25 cellular contexts compared by ENCODE assay signal in the genomic region with DNA sequence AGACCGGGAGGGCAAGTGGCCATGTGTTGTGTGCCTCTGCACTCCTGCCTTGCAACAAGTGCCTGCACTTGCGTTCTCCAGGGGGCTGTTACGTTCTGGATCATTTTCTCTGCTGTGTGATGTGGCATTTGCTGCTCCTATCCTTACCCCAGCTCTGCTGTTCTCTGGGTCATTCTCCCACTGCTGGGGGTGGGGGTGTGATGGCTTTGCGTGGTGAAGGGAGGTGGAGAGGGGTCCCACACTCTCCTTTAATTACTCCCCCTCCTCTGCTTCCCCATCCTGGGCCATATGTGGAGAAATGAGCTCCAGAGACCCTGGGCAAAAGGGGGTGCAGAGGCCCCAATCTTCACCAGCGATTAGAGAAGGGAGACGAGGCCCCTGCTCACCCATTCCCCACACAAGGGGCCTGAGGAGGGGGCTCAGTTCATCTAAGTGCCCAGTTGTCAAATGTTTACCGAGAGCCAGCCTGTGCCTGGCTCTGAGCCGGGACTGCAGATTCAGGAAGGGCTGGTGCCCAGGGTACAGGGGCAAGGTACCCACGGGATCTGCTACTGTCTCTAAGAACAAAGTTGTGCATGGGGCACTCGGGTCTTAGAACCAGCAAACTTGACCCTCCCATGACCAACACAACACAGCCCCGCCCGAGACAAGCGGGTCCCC.
DNase-seq lines count a peak whose midpoint lies in the region; ATAC-seq and TF ChIP-seq lines count a peak whose summit lies in the region.
"Had no signal": no experiment of that assay in that cellular context is flagged by ENCODE, and none has a peak within 500 bp of the region (broad histone marks: within the 10 kb centered on the region; RNA-seq: fewer than 3 reads in every experiment).

No MANE protein-coding gene starts in this region.

- peak; percentile 32 for DNase-seq in DMS79 treated with DMSO at 0.1 percent for 48 hours (lab: John Stamatoyannopoulos, UW)
- DNase-seq in DMS79 (lab: John Stamatoyannopoulos, UW) = no peak
- DNase-seq in ecto neural progenitor cell (ENCODE audit: low spot score) = peak; percentile 29
- no peak for DNase-seq in neural progenitor cell (ENCODE audit: low spot score)
- no peak for DNase-seq in activated naive CD4-positive, alpha-beta T cell treated with anti-CD3 and anti-CD28 coated beads, Interleukin-2, amount 50 U/mL, for 72 hours (ENCODE audit: low spot score in 2 of 2)
- no peak for DNase-seq in kidney tubule cell (ENCODE audit: low spot score)
- DNase-seq: Calu3; CD8-positive, alpha-beta memory T cell; GF-D8; H7; HFFc6; NCI-H187; NCI-H2107; NCI-H2227 treated with DMSO at 0.1 percent for 48 hours; NCI-H510A; NCI-H748 treated with DMSO at 0.1 percent for 48 hours; Right ventricle myocardium superior had no signal

- no peaks in the 10 kb centered on the region for H3K36me3 Mint-ChIP-seq in neural progenitor cell
- no peaks in the 10 kb centered on the region for H3K36me3 Mint-ChIP-seq in activated naive CD4-positive, alpha-beta T cell treated with anti-CD3 and anti-CD28 coated beads, Interleukin-2, amount 50 U/mL, for 72 hours
- H3K36me3 Mint-ChIP-seq: CD8-positive, alpha-beta memory T cell had no signal

- H3K4me3 Mint-ChIP-seq in neural progenitor cell = no peak overlapping the region
- H3K4me3 Mint-ChIP-seq: CD8-positive, alpha-beta memory T cell; HFFc6 had no signal

- H3K4me2 ChIP-seq in BLaER1 treated with 17β-estradiol and CSF1 and Interleukin-3, amounts not matched to agents 10 nM and 100 nM = peak overlapping the region; percentile 9 to 73 (median 42); a peak in 19 of 22 replicates
- H3K4me2 ChIP-seq in neural progenitor cell = no peak overlapping the region

- no peak overlapping the region for H3K27ac Mint-ChIP-seq in neural progenitor cell
- no peak overlapping the region for H3K27ac Mint-ChIP-seq in activated naive CD4-positive, alpha-beta T cell treated with anti-CD3 and anti-CD28 coated beads, Interleukin-2, amount 50 U/mL, for 72 hours
- H3K27ac Mint-ChIP-seq: HFFc6 had no signal

- H2AFZ ChIP-seq in neural progenitor cell (replicated peaks) = peak overlapping the region; percentile 34

- H3K9ac ChIP-seq in BLaER1 treated with 17β-estradiol and CSF1 and Interleukin-3, amounts not matched to agents 10 nM and 100 nM = no peak overlapping the region
- H3K9ac ChIP-seq in neural progenitor cell = no peak overlapping the region

- H3K36me3 ChIP-seq in BLaER1 treated with 17β-estradiol and CSF1 and Interleukin-3, amounts not matched to agents 10 nM and 100 nM = no peaks in the 10 kb centered on the region
- H3K36me3 ChIP-seq in neural progenitor cell = no peaks in the 10 kb centered on the region
- H3K36me3 ChIP-seq: MG63 had no signal

- H3K4me1 ChIP-seq in BLaER1 treated with 17β-estradiol and CSF1 and Interleukin-3, amounts not matched to agents 10 nM and 100 nM = peaks cover 16 to 31% (median 21%) of the 10 kb centered on the region in 10 experiments
- H3K4me1 ChIP-seq in neural progenitor cell = no peaks in the 10 kb centered on the region

- TF ChIP-seq CTCF in neural progenitor cell (IDR thresholded peaks at IDR 0.05) = no peak

- peaks cover 0 to 5% (median 0%) of the 10 kb centered on the region in 11 experiments; a peak in 2 of 22 replicates for H3K9me3 ChIP-seq in BLaER1 treated with 17β-estradiol and CSF1 and Interleukin-3, amounts not matched to agents 10 nM and 100 nM (replicated peaks in 1 of 11)
- no peaks in the 10 kb centered on the region for H3K9me3 ChIP-seq in neural progenitor cell (ENCODE audit: low read depth)

- H3K27me3 Mint-ChIP-seq in neural progenitor cell (ENCODE audit: insufficient read depth, low read depth) = peaks cover 6% of the 10 kb centered on the region

- H3K4me3 ChIP-seq in BLaER1 treated with 17β-estradiol and CSF1 and Interleukin-3, amounts not matched to agents 10 nM and 100 nM = no peak overlapping the region
- H3K4me3 ChIP-seq in neural progenitor cell = no peak overlapping the region
- H3K4me3 ChIP-seq: K562, MG63 had no signal

- no peaks in the 10 kb centered on the region; a peak in 1 of 22 replicates for H3K27me3 ChIP-seq in BLaER1 treated with 17β-estradiol and CSF1 and Interleukin-3, amounts not matched to agents 10 nM and 100 nM
- H3K27me3 ChIP-seq in neural progenitor cell = no peaks in the 10 kb centered on the region
- H3K27me3 ChIP-seq: MG63 had no signal

- ATAC-seq in activated naive CD4-positive, alpha-beta T cell treated with anti-CD3 and anti-CD28 coated beads, Interleukin-2, amount 50 U/mL, for 72 hours = no peak
- no peak for ATAC-seq in HG03045 (IDR thresholded peaks at IDR 0.05; ENCODE audit: unreplicated experiment)
- ATAC-seq: HepG2, K562 had no signal

- no peaks in the 10 kb centered on the region for H3K79me2 ChIP-seq in neural progenitor cell (ENCODE audit: low read depth)

- H3K9me3 Mint-ChIP-seq in neural progenitor cell = no peaks in the 10 kb centered on the region
- peaks cover 0 to 6% of the 10 kb centered on the region in 2 donors for H3K9me3 Mint-ChIP-seq in activated naive CD4-positive, alpha-beta T cell treated with anti-CD3 and anti-CD28 coated beads, Interleukin-2, amount 50 U/mL, for 72 hours
- H3K9me3 Mint-ChIP-seq: CD8-positive, alpha-beta memory T cell had no signal

- H3K27ac ChIP-seq in BLaER1 treated with 17β-estradiol and CSF1 and Interleukin-3, amounts not matched to agents 10 nM and 100 nM = no peak overlapping the region
- H3K27ac ChIP-seq in neural progenitor cell = no peak overlapping the region
- H3K27ac ChIP-seq: 22Rv1, C4-2B, HL-60 had no signal

- H4K20me1 ChIP-seq in BLaER1 treated with 17β-estradiol and CSF1 and Interleukin-3, amounts not matched to agents 10 nM and 100 nM = peaks cover 0 to 19% (median 0%) of the 10 kb centered on the region in 11 experiments; a peak in 4 of 22 replicates
- no peaks in the 10 kb centered on the region for H4K20me1 ChIP-seq in neural progenitor cell (ENCODE audit: low read depth)

- H3K4me1 Mint-ChIP-seq in neural progenitor cell = peaks cover 8% of the 10 kb centered on the region
- H3K4me1 Mint-ChIP-seq: CD8-positive, alpha-beta memory T cell had no signal

- H3F3A ChIP-seq in neural progenitor cell (ENCODE audit: low read depth) = no peaks in the 10 kb centered on the region

Comparison
In these comparisons a context has a peak if more than half of its experiments do, and no peak if none do; other contexts are left out.
1. DNase-seq: peak in DMS79 treated with DMSO at 0.1 percent for 48 hours (single experiment) and ecto neural progenitor cell (single experiment); none in DMS79 (single experiment), neural progenitor cell (single experiment), activated naive CD4-positive, alpha-beta T cell treated with anti-CD3 and anti-CD28 coated beads, Interleukin-2, amount 50 U/mL, for 72 hours (0 of 2) and kidney tubule cell (single experiment).